In the genomic region with DNA sequence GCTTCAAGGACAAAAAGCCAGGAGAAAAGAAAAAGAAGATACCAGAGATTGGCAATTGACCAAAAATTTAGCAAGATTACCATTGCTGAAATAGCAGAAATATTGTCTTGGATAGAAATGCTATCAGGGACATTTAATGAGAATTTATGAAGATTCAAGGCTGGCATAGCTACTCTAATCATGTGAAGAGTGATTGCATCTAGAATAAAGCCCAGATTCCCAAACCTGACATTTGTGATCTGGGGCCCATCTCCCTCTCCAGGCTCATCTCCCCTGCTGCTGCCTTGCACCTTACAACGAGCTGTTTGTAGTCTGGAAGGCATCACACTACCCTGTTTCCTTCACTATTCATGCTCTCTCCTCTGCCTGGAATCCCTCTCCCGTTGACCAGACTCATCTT, we compare ENCODE assay signal across 26 cellular contexts.
DNase-seq lines count a peak whose midpoint lies in the region; ATAC-seq and TF ChIP-seq lines count a peak whose summit lies in the region.
"Had no signal": no experiment of that assay in that cellular context is flagged by ENCODE, and none has a peak within 500 bp of the region (broad histone marks: within the 10 kb centered on the region; RNA-seq: fewer than 3 reads in every experiment).

No MANE protein-coding gene starts in this region.

- CTCF ChIA-PET in Caco-2 (lab: Charles Lee) (no interaction called here), WTC11 (lab: Charles Lee) (no interaction called here)

- in situ Hi-C loops in ACHN (cut with HindIII; ENCODE audit: low pct_ligation_motif_present, low pct_unique_long_range_greater_than_20kb, low sequenced_read_pairs): no loop called here

- no peaks in the 10 kb centered on the region for H3K9me3 Mint-ChIP-seq in activated CD4-positive, alpha-beta T cell treated with anti-CD3 and anti-CD28 coated beads, Interleukin-2, amount 10 ng/mL, durations not matched to agents 24 days and 14 days
- H3K9me3 Mint-ChIP-seq in Caco-2 (ENCODE audit: unreplicated experiment): no peaks in the 10 kb centered on the region
- H3K9me3 Mint-ChIP-seq in WTC11: no peaks in the 10 kb centered on the region; the same call in 1 of the 2 replicates
- H3K9me3 Mint-ChIP-seq in mesothelial cell of epicardium: no peaks in the 10 kb centered on the region
- H3K9me3 Mint-ChIP-seq: CD4-positive, alpha-beta memory T cell; HFFc6 had no signal

- TF ChIP-seq CTCF in Caco-2 (IDR thresholded peaks at IDR 0.05; ENCODE audit: insufficient read depth in 1 of 2, low read depth in 1 of 2, low read length in 1 of 2, severe bottlenecking in 1 of 2, unreplicated experiment in 1 of 2) (no peak), WTC11 (IDR thresholded peaks at IDR 0.05) (no peak), mesothelial cell of epicardium (IDR thresholded peaks at IDR 0.05; ENCODE audit: unreplicated experiment) (no peak)

- no peaks in the 10 kb centered on the region for H3K27me3 Mint-ChIP-seq in activated CD4-positive, alpha-beta T cell treated with anti-CD3 and anti-CD28 coated beads, Interleukin-2, amount 10 ng/mL, durations not matched to agents 24 days and 14 days
- no peaks in the 10 kb centered on the region for H3K27me3 Mint-ChIP-seq in Caco-2 (ENCODE audit: insufficient read depth, unreplicated experiment)
- H3K27me3 Mint-ChIP-seq in WTC11 (ENCODE audit: low read depth): no peaks in the 10 kb centered on the region
- no peaks in the 10 kb centered on the region for H3K27me3 Mint-ChIP-seq in mesothelial cell of epicardium (ENCODE audit: low read depth)
- H3K27me3 Mint-ChIP-seq: CD4-positive, alpha-beta memory T cell had no signal

- intact Hi-C loops in activated CD4-positive, alpha-beta T cell treated with anti-CD3 and anti-CD28 coated beads, Interleukin-2, amount 10 ng/mL, durations not matched to agents 24 days and 14 days (cut with micrococcal nuclease): no loop called here
- intact Hi-C loops in Caco-2 (cut with micrococcal nuclease; ENCODE audit: unreplicated experiment): no loop called here

- H3K4me1 ChIP-seq in Caco-2: peaks cover 26% of the 10 kb centered on the region
- H3K4me1 ChIP-seq: BLaER1 treated with 17β-estradiol and CSF1 and Interleukin-3, amounts not matched to agents 10 nM and 100 nM; HAP-1 had no signal

- H3K4me1 Mint-ChIP-seq in activated CD4-positive, alpha-beta T cell treated with anti-CD3 and anti-CD28 coated beads, Interleukin-2, amount 10 ng/mL, durations not matched to agents 24 days and 14 days: peaks cover 21% of the 10 kb centered on the region
- H3K4me1 Mint-ChIP-seq in Caco-2 (ENCODE audit: low read depth, unreplicated experiment) (peaks cover 30% of the 10 kb centered on the region), WTC11 (peaks cover 43% of the 10 kb centered on the region), mesothelial cell of epicardium (peaks cover 20% of the 10 kb centered on the region)

- DNase-seq in activated CD4-positive, alpha-beta T cell treated with anti-CD3 and anti-CD28 coated beads, Interleukin-2, amount 10 ng/mL, durations not matched to agents 24 days and 14 days: no peak
- DNase-seq in activated CD4-positive, alpha-beta T cell treated with anti-CD3 and anti-CD28 coated beads for 48 hours: no peak
- DNase-seq in Caco-2: no peak
- no peak for DNase-seq in WTC11 (ENCODE audit: low spot score)
- no peak for DNase-seq in mesothelial cell of epicardium (ENCODE audit: low spot score in 2 of 2, unreplicated experiment in 2 of 2)
- DNase-seq in ACHN: no peak
- DNase-seq in NCI-H1694 (lab: John Stamatoyannopoulos, UW): no peak
- no peak for DNase-seq in caudate nucleus (lab: John Stamatoyannopoulos, UW)
- DNase-seq: 8988T; CD4-positive, alpha-beta memory T cell; COR-L47; DMS79 treated with DMSO at 0.1 percent for 48 hours; GF-D8; GOT3; HFFc6; MM.1S; NCI-H1694 treated with DMSO at 0.1 percent for 48 hours; NCI-H2081; NCI-H226; NCI-H510A; NCI-H69; Peyer's patch; SHP77 treated with DMSO at 0.1 percent for 48 hours had no signal

- H3K4me3 Mint-ChIP-seq in activated CD4-positive, alpha-beta T cell treated with anti-CD3 and anti-CD28 coated beads, Interleukin-2, amount 10 ng/mL, durations not matched to agents 24 days and 14 days: no peak overlapping the region
- no peak overlapping the region for H3K4me3 Mint-ChIP-seq in Caco-2 (ENCODE audit: unreplicated experiment)
- H3K4me3 Mint-ChIP-seq in WTC11: no peak overlapping the region
- H3K4me3 Mint-ChIP-seq in mesothelial cell of epicardium: no peak overlapping the region
- H3K4me3 Mint-ChIP-seq: CD4-positive, alpha-beta memory T cell; HFFc6 had no signal

- no peak for ATAC-seq in WTC11

- H3K4me3 ChIP-seq in Caco-2 (ENCODE audit: low read depth, low read length): no peak overlapping the region
- H3K4me3 ChIP-seq: BLaER1 treated with 17β-estradiol and CSF1 and Interleukin-3, amounts not matched to agents 10 nM and 100 nM; HAP-1; Peyer's patch had no signal

- no TSS peak for BruUV-seq in Caco-2 (replicated peaks; lab: Mats Ljungman, UMichigan)

- peak overlapping the region; percentile 34 for H3K27ac Mint-ChIP-seq in activated CD4-positive, alpha-beta T cell treated with anti-CD3 and anti-CD28 coated beads, Interleukin-2, amount 10 ng/mL, durations not matched to agents 24 days and 14 days
- peak overlapping the region; percentile 18 for H3K27ac Mint-ChIP-seq in Caco-2 (ENCODE audit: unreplicated experiment)
- peak overlapping the region; percentile 14 for H3K27ac Mint-ChIP-seq in WTC11
- H3K27ac Mint-ChIP-seq in mesothelial cell of epicardium: peak overlapping the region; percentile 13

- no peaks in the 10 kb centered on the region for H3K9me3 ChIP-seq in Caco-2
- H3K9me3 ChIP-seq: BLaER1 treated with 17β-estradiol and CSF1 and Interleukin-3, amounts not matched to agents 10 nM and 100 nM; HAP-1; Peyer's patch had no signal

- no peaks in the 10 kb centered on the region for H3K27me3 ChIP-seq in Caco-2 (replicated peaks; ENCODE audit: control insufficient read depth, insufficient read depth, low read length)
- H3K27me3 ChIP-seq: BLaER1 treated with 17β-estradiol and CSF1 and Interleukin-3, amounts not matched to agents 10 nM and 100 nM; Peyer's patch had no signal

- POLR2A ChIA-PET in Caco-2 (lab: Charles Lee) (interaction anchor here (1.5 kb wide), 1 partner anchor 32 kb away, joined by 4 read pairs; no protein-coding TSS in a partner anchor), WTC11 (lab: Charles Lee) (no interaction called here)

- peaks cover 10% of the 10 kb centered on the region for H3K36me3 Mint-ChIP-seq in activated CD4-positive, alpha-beta T cell treated with anti-CD3 and anti-CD28 coated beads, Interleukin-2, amount 10 ng/mL, durations not matched to agents 24 days and 14 days (ENCODE audit: low read depth)
- H3K36me3 Mint-ChIP-seq in Caco-2 (ENCODE audit: insufficient read depth, unreplicated experiment): peaks cover 15% of the 10 kb centered on the region
- peaks cover 6% of the 10 kb centered on the region; the same call in 1 of the 2 replicates for H3K36me3 Mint-ChIP-seq in WTC11
- H3K36me3 Mint-ChIP-seq in mesothelial cell of epicardium: no peaks in the 10 kb centered on the region
- H3K36me3 Mint-ChIP-seq: CD4-positive, alpha-beta memory T cell had no signal

- H3K36me3 ChIP-seq in Caco-2 (ENCODE audit: control insufficient read depth, insufficient read depth, low read length): no peaks in the 10 kb centered on the region
- H3K36me3 ChIP-seq: BLaER1 treated with 17β-estradiol and CSF1 and Interleukin-3, amounts not matched to agents 10 nM and 100 nM; HAP-1; Peyer's patch had no signal

- no peak overlapping the region for H3K27ac ChIP-seq in caudate nucleus (ENCODE audit: low read depth, low read length)
- H3K27ac ChIP-seq: BLaER1 treated with 17β-estradiol and CSF1 and Interleukin-3, amounts not matched to agents 10 nM and 100 nM; KMS-11; Peyer's patch had no signal

TF ChIP-seq in WTC11, 78 proteins besides CTCF, POLR2A, EP300 and RAD21:
- TF ChIP-seq HMGA2 (CRISPR knock-in tag; IDR thresholded peaks at IDR 0.05): no peak
- TF ChIP-seq FOXP1 (CRISPR knock-in tag; IDR thresholded peaks at IDR 0.05; ENCODE audit: borderline replicate concordance): no peak
- TF ChIP-seq JAZF1 (CRISPR knock-in tag; IDR thresholded peaks at IDR 0.05): no peak
- TF ChIP-seq, protein P1, sequence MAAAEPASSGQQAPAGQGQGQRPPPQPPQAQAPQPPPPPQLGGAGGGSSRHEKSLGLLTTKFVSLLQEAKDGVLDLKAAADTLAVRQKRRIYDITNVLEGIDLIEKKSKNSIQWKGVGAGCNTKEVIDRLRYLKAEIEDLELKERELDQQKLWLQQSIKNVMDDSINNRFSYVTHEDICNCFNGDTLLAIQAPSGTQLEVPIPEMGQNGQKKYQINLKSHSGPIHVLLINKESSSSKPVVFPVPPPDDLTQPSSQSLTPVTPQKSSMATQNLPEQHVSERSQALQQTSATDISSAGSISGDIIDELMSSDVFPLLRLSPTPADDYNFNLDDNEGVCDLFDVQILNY (CRISPR knock-in tag; IDR thresholded peaks at IDR 0.05): no peak
- no peak for TF ChIP-seq IRF1 (CRISPR knock-in tag; IDR thresholded peaks at IDR 0.05)
- no peak for TF ChIP-seq TCF7 (CRISPR knock-in tag; IDR thresholded peaks at IDR 0.05; ENCODE audit: low read depth)
- no peak for TF ChIP-seq NFYB (CRISPR knock-in tag; conservative IDR thresholded peaks at IDR 0.05; ENCODE audit: low read depth)
- no peak for TF ChIP-seq EMX1 (CRISPR knock-in tag; IDR thresholded peaks at IDR 0.05)
- no peak for TF ChIP-seq ZNF121 (CRISPR knock-in tag; IDR thresholded peaks at IDR 0.05)
